8 cellular contexts compared by ENCODE assay signal in genomic region chr5:83471405-83472212, GRCh38. TPM values are rescaled to one million over a fixed set of nuclear protein-coding genes. Genes with fewer than 3 reads are reported as not detected.
DNase-seq lines count a peak whose midpoint lies in the region; ATAC-seq and TF ChIP-seq lines count a peak whose summit lies in the region.

Gene VCAN (plus strand): TSS chr5:83471744. CDS start chr5:83483519, 11,775 bp downstream.

- no peaks in the 10 kb centered on the region for H3K36me3 ChIP-seq in CD8-positive, alpha-beta T cell (ENCODE audit: insufficient read depth, low read length)
- no peaks in the 10 kb centered on the region for H3K36me3 ChIP-seq in IMR-90 (ENCODE audit: control insufficient read depth, insufficient read depth, low read length)

- CTCF ChIA-PET in CD8-positive, alpha-beta T cell (lab: Charles Lee) = no interaction called here
- CTCF ChIA-PET in IMR-90 (lab: Yijun Ruan, JAX) = interaction anchor here (0.8 to 1.0 kb wide), 3 partner anchors 95 to 830 kb away, joined by 3 to 4 read pairs (median 3); no protein-coding TSS in a partner anchor

- peak within 1 kb of the TSS; percentile 23 for H3K4me3 Mint-ChIP-seq in CD8-positive, alpha-beta T cell
- peak within 1 kb of the TSS; percentile 63 for H3K4me3 Mint-ChIP-seq in activated naive CD8-positive, alpha-beta T cell

- H2BK20ac ChIP-seq in IMR-90 (ENCODE audit: low read depth, low read length) = no peak within 1 kb of the TSS

- peaks cover 35% of the 10 kb centered on the region for H3K4me1 Mint-ChIP-seq in CD8-positive, alpha-beta T cell (ENCODE audit: low read depth)
- peaks cover 32% of the 10 kb centered on the region for H3K4me1 Mint-ChIP-seq in activated naive CD8-positive, alpha-beta T cell (ENCODE audit: low read depth)

- peak within 1 kb of the TSS; percentile 10 for H4K91ac ChIP-seq in IMR-90 (ENCODE audit: insufficient read depth, low read depth, low read length)

- 0 out of 2 replicates have a peak within 1 kb of the TSS, but pooled peaks have one; percentile 11 for H4K5ac ChIP-seq in IMR-90 (ENCODE audit: low read depth, low read length)

- peak within 1 kb of the TSS; percentile 62 for H3K4ac ChIP-seq in IMR-90 (ENCODE audit: low read depth, low read length)

- H3K79me1 ChIP-seq in IMR-90 (ENCODE audit: low read depth in 1 of 2, low read length in 2 of 2) = peaks cover 3 to 18% of the 10 kb centered on the region in 2 experiments; a peak in 3 of 4 replicates

- no peak for TF ChIP-seq CTCF in CD8-positive, alpha-beta T cell (IDR thresholded peaks at IDR 0.05)
- no peak for TF ChIP-seq CTCF in IMR-90 (conservative IDR thresholded peaks at IDR 0.05; ENCODE audit: low read depth, low read length)

- H3K9me3 ChIP-seq in CD8-positive, alpha-beta T cell (ENCODE audit: low read length) = no peaks in the 10 kb centered on the region
- no peaks in the 10 kb centered on the region for H3K9me3 ChIP-seq in IMR-90 (ENCODE audit: control insufficient read depth, insufficient read depth, low read length)

- H4K8ac ChIP-seq in IMR-90 (ENCODE audit: low read depth in 2 of 2, low read length in 2 of 2) = peak within 1 kb of the TSS; percentile 2 to 32; a peak in 3 of 4 replicates

- intact Hi-C loops in CD8-positive, alpha-beta T cell (cut with DNase I, micrococcal nuclease) = loop anchor here in 1 of 2 experiments (5.0 kb wide), 1 partner anchor 1119 kb away; no protein-coding TSS in a partner anchor
- intact Hi-C loops in IMR-90 (cut with micrococcal nuclease) (loop anchor here (5.0 kb wide), 5 partner anchors 39 to 1059 kb away; no protein-coding TSS in a partner anchor), Right ventricle myocardium inferior (cut with DNase I) (loop anchor here (5.0 kb wide), 1 partner anchor 1119 kb away; no protein-coding TSS in a partner anchor)

- H3K23ac ChIP-seq in IMR-90 (ENCODE audit: low read depth, low read length) = peak within 1 kb of the TSS; percentile 75

- peak within 1 kb of the TSS; percentile 93 for H2AFZ ChIP-seq in IMR-90 (replicated peaks; ENCODE audit: low read length, poor library complexity)

- H3K18ac ChIP-seq in IMR-90 (ENCODE audit: low read depth, low read length) = peak within 1 kb of the TSS; percentile 29

- peak within 1 kb of the TSS; percentile 47 for H2AK9ac ChIP-seq in IMR-90 (replicated peaks; ENCODE audit: low read depth, low read length, poor library complexity)

- peak within 1 kb of the TSS; percentile 90 for H3K4me2 ChIP-seq in IMR-90 (ENCODE audit: low read depth, low read length)

- H3K14ac ChIP-seq in IMR-90 (replicated peaks; ENCODE audit: low read depth, low read length) = peak within 1 kb of the TSS; percentile 73

- no peaks in the 10 kb centered on the region for H3K9me1 ChIP-seq in IMR-90 (ENCODE audit: insufficient read depth, low read length)

- H4K20me1 ChIP-seq in IMR-90 (ENCODE audit: insufficient read depth, low read length) = 0 out of 2 replicates have a peak, but pooled peaks cover 4% of the 10 kb centered on the region

- H3K27me3 ChIP-seq in CD8-positive, alpha-beta T cell (ENCODE audit: insufficient read depth, low read length) = peaks cover 19% of the 10 kb centered on the region
- H3K27me3 ChIP-seq in IMR-90 (ENCODE audit: control insufficient read depth, insufficient read depth, low read length) = peaks cover 8% of the 10 kb centered on the region

- TF ChIP-seq POLR2A in IMR-90 (IDR thresholded peaks at IDR 0.05; ENCODE audit: low read depth, low read length) = peak; percentile 49; the same call in 1 of the 2 replicates

- no peaks in the 10 kb centered on the region for H3K9me3 Mint-ChIP-seq in CD8-positive, alpha-beta T cell
- H3K9me3 Mint-ChIP-seq in activated naive CD8-positive, alpha-beta T cell (ENCODE audit: low read depth) = no peaks in the 10 kb centered on the region

- H3K9ac ChIP-seq in IMR-90 (ENCODE audit: low read depth, low read length) = peak within 1 kb of the TSS; percentile 39

- H3K27me3 Mint-ChIP-seq in CD8-positive, alpha-beta T cell (ENCODE audit: low read depth) = peaks cover 70% of the 10 kb centered on the region
- peaks cover 64% of the 10 kb centered on the region for H3K27me3 Mint-ChIP-seq in activated naive CD8-positive, alpha-beta T cell

- no peak for DNase-seq in CD8-positive, alpha-beta T cell
- DNase-seq in IMR-90 = peak; percentile 82
- peak; percentile 86 for DNase-seq in Right ventricle myocardium inferior (ENCODE audit: missing footprints)
- peak; percentile 84 for DNase-seq in non-pigmented ciliary epithelial cell (ENCODE audit: low read depth)
- DNase-seq in NCI-H1930 (lab: John Stamatoyannopoulos, UW) = no peak

- no peak within 1 kb of the TSS for H3K4me3 ChIP-seq in CD8-positive, alpha-beta T cell (ENCODE audit: low read depth, low read length)
- peak within 1 kb of the TSS; percentile 56 for H3K4me3 ChIP-seq in IMR-90 (ENCODE audit: insufficient read depth, low read depth, low read length)

- H3K36me3 Mint-ChIP-seq in CD8-positive, alpha-beta T cell = no peaks in the 10 kb centered on the region
- no peaks in the 10 kb centered on the region for H3K36me3 Mint-ChIP-seq in activated naive CD8-positive, alpha-beta T cell

- H3K56ac ChIP-seq in IMR-90 (ENCODE audit: extremely low read depth, insufficient read depth, low read length) = peak within 1 kb of the TSS; percentile 56; the same call in 1 of the 2 replicates

- H3K27ac Mint-ChIP-seq in CD8-positive, alpha-beta T cell = no peak within 1 kb of the TSS
- H3K27ac Mint-ChIP-seq in activated naive CD8-positive, alpha-beta T cell = no peak within 1 kb of the TSS

- ATAC-seq in CD8-positive, alpha-beta T cell = no peak
- ATAC-seq in IMR-90 (ENCODE audit: low read depth) (peak; percentile 17), Right ventricle myocardium inferior (peak; percentile 64), GM18868 (IDR thresholded peaks at IDR 0.05; ENCODE audit: unreplicated experiment) (no peak), HG03521 (IDR thresholded peaks at IDR 0.05; ENCODE audit: unreplicated experiment) (no peak)

- peak within 1 kb of the TSS; percentile 37 for H2AK5ac ChIP-seq in IMR-90 (ENCODE audit: low read depth, low read length)

- H2BK120ac ChIP-seq in IMR-90 (ENCODE audit: low read depth, low read length) = peak within 1 kb of the TSS; percentile 62

- WGBS in IMR-90 (ENCODE audit: extremely low coverage in 2 of 2, insufficient read length in 1 of 2), 2 experiments = 0% methylated on average over 7 of the region's 43 CpGs; no CpG with 5 or more reads in 1 of the 2 experiments

- in situ Hi-C loops in IMR-90 (cut with MboI; ENCODE audit: low sequenced_read_pairs) = loop anchor here (10.0 kb wide), 2 partner anchors 1117 to 1157 kb away; no protein-coding TSS in a partner anchor

- dilution Hi-C loops in IMR-90 (cut with HindIII; ENCODE audit: low sequenced_read_pairs, unreplicated experiment) = no loop called here

- H3K27ac ChIP-seq in CD8-positive, alpha-beta T cell (ENCODE audit: low read depth, low read length) = no peak within 1 kb of the TSS
- H3K27ac ChIP-seq in IMR-90 (ENCODE audit: insufficient read depth, low read length) = peak within 1 kb of the TSS; percentile 46

- H2BK15ac ChIP-seq in IMR-90 (ENCODE audit: low read depth, low read length) = peak within 1 kb of the TSS; percentile 16; the same call in 1 of the 3 replicates

- peak within 1 kb of the TSS; percentile 61 for H2BK5ac ChIP-seq in IMR-90 (ENCODE audit: low read depth, low read length, poor library complexity, severe bottlenecking)

- BruUV-seq in IMR-90 (replicated peaks; lab: Mats Ljungman, UMichigan) = no TSS peak

- POLR2A ChIA-PET in CD8-positive, alpha-beta T cell (lab: Charles Lee) = no interaction called here
- POLR2A ChIA-PET in IMR-90 (lab: Charles Lee; ENCODE audit: unreplicated experiment) = no interaction called here

- peak; percentile 23; the same call in 1 of the 2 replicates for TF ChIP-seq RAD21 in IMR-90 (IDR thresholded peaks at IDR 0.05; ENCODE audit: low read length)

- H3K4me1 ChIP-seq in CD8-positive, alpha-beta T cell (ENCODE audit: insufficient read depth, low read length) = peaks cover 27% of the 10 kb centered on the region
- peaks cover 3% of the 10 kb centered on the region for H3K4me1 ChIP-seq in IMR-90 (ENCODE audit: control insufficient read depth, insufficient read depth, low read length)

TF ChIP-seq in IMR-90, 13 proteins besides CTCF, POLR2A, EP300 and RAD21:
- TF ChIP-seq SMC3 (IDR thresholded peaks at IDR 0.05; ENCODE audit: low read depth, low read length) (no peak), MAFK (IDR thresholded peaks at IDR 0.05; ENCODE audit: low read depth, low read length) (no peak), MXI1 (IDR thresholded peaks at IDR 0.05; ENCODE audit: borderline replicate concordance, low read depth, low read length) (no peak), RCOR1 (IDR thresholded peaks at IDR 0.05; ENCODE audit: insufficient replicate concordance, low read length) (no peak), BHLHE40 (IDR thresholded peaks at IDR 0.05; ENCODE audit: low read depth, low read length) (no peak), MAZ (IDR thresholded peaks at IDR 0.05; ENCODE audit: borderline replicate concordance, low read depth, low read length) (peak; percentile 10; the same call in 1 of the 2 replicates), CHD1 (IDR thresholded peaks at IDR 0.05; ENCODE audit: low read depth, low read length) (no peak), FOS (IDR thresholded peaks at IDR 0.05; ENCODE audit: low read depth, low read length) (no peak)

RNA-seq across cellular contexts. Expression of gene VCAN, which starts in this region (rescaled TPM):
- total RNA-seq in CD8-positive, alpha-beta T cell = under 1 TPM; 0.46 to 0.47 TPM
- total RNA-seq in IMR-90 (2012; rRNA removed) (158 and 159 TPM in 2 replicates), Right ventricle myocardium inferior (41.2 TPM)
- 45.3 and 47.5 TPM in 2 replicates for polyA plus RNA-seq in IMR-90 (2012; rRNA removed)
- 20.7 and 25.5 TPM in 2 replicates for polyA plus RNA-seq in IMR-90 (2012; cell fraction: cytosol; rRNA removed)
- polyA plus RNA-seq in IMR-90 (2012; cell fraction: nucleus; rRNA removed; ENCODE audit: low replicate concordance) = 17.1 and 53.0 TPM in 2 replicates

Comparison
In these comparisons a context has a peak if more than half of its experiments do, and no peak if none do; other contexts are left out.
1. RNA of gene VCAN (total RNA-seq): 158 to 159 TPM in IMR-90 and 41.2 TPM in Right ventricle myocardium inferior (single experiment); 0.46 to 0.47 TPM in CD8-positive, alpha-beta T cell; every median in the first group is over 10 times any median in the second.
2. ATAC-seq: peak in IMR-90 (single experiment) and Right ventricle myocardium inferior (single experiment); none in CD8-positive, alpha-beta T cell (single experiment), GM18868 (single experiment) and HG03521 (single experiment).
3. DNase-seq: peak in IMR-90 (single experiment), Right ventricle myocardium inferior (single experiment) and non-pigmented ciliary epithelial cell (single experiment); none in CD8-positive, alpha-beta T cell (0 of 7) and NCI-H1930 (0 of 2).